15 cellular contexts compared by ENCODE assay signal in genomic region chr20:38110525-38111178, GRCh38. TPM values are rescaled to one million over a fixed set of nuclear protein-coding genes. Genes with fewer than 3 reads are reported as not detected.
A peak's percentile ranks its signal among the peaks of the same experiment; 100 is the strongest.
DNase-seq lines count a peak whose midpoint lies in the region; ATAC-seq and TF ChIP-seq lines count a peak whose summit lies in the region.
"Had no signal": no experiment of that assay in that cellular context is flagged by ENCODE, and none has a peak within 500 bp of the region (broad histone marks: within the 10 kb centered on the region; RNA-seq: fewer than 3 reads in every experiment).

No MANE protein-coding gene starts in this region.

- H3K36me3 Mint-ChIP-seq in endodermal cell (ENCODE audit: low read depth): no peaks in the 10 kb centered on the region
- no peaks in the 10 kb centered on the region for H3K36me3 Mint-ChIP-seq in osteocyte (ENCODE audit: unreplicated experiment)
- H3K36me3 Mint-ChIP-seq: activated naive CD4-positive, alpha-beta T cell treated with anti-CD3 and anti-CD28 coated beads, Interleukin-2, amount 50 U/mL, for 72 hours had no signal

- no peaks in the 10 kb centered on the region for H3K4me1 Mint-ChIP-seq in endodermal cell
- peaks cover 28% of the 10 kb centered on the region for H3K4me1 Mint-ChIP-seq in osteocyte (ENCODE audit: unreplicated experiment)

- H3K9me3 Mint-ChIP-seq in endodermal cell: no peaks in the 10 kb centered on the region
- H3K9me3 Mint-ChIP-seq in osteocyte (ENCODE audit: unreplicated experiment): no peaks in the 10 kb centered on the region
- H3K9me3 Mint-ChIP-seq: activated naive CD4-positive, alpha-beta T cell treated with anti-CD3 and anti-CD28 coated beads, Interleukin-2, amount 50 U/mL, for 72 hours; T-helper 2 cell treated with Interferon-gamma antibody and Interleukin-4, amounts not matched to agents 5 μg/mL and 100 μg/mL, for 36 hours had no signal

- H3K9me3 ChIP-seq in left ventricle myocardium inferior (replicated peaks) (no peaks in the 10 kb centered on the region), endodermal cell (ENCODE audit: control insufficient read depth, low read length) (no peaks in the 10 kb centered on the region), vagina (no peaks in the 10 kb centered on the region), BE2C (no peaks in the 10 kb centered on the region)

- peaks cover 55% of the 10 kb centered on the region for H3K4me1 ChIP-seq in left ventricle myocardium inferior
- H3K4me1 ChIP-seq in endodermal cell (ENCODE audit: control insufficient read depth, insufficient read depth, low read length): no peaks in the 10 kb centered on the region
- peaks cover 35% of the 10 kb centered on the region for H3K4me1 ChIP-seq in vagina
- peaks cover 37% of the 10 kb centered on the region for H3K4me1 ChIP-seq in BE2C

- H3K4me3 Mint-ChIP-seq in endodermal cell (no peak overlapping the region), osteocyte (ENCODE audit: unreplicated experiment) (no peak overlapping the region)
- H3K4me3 Mint-ChIP-seq: neural crest cell; T-helper 2 cell treated with Interferon-gamma antibody and Interleukin-4, amounts not matched to agents 5 μg/mL and 100 μg/mL, for 36 hours had no signal

- no peak for DNase-seq in left ventricle myocardium inferior
- no peak for DNase-seq in left cardiac atrium
- peak; percentile 34 for DNase-seq in endodermal cell
- no peak for DNase-seq in osteocyte (ENCODE audit: extremely low spot score, unreplicated experiment)
- DNase-seq in vagina (ENCODE audit: extremely low spot score in 2 of 2): peak in 1 of 2 donors; percentile 93
- no peak for DNase-seq in BE2C
- DNase-seq in Kasumi-1 (lab: John Stamatoyannopoulos, UW): no peak
- no peak for DNase-seq in SHP77 treated with DMSO at 0.1 percent for 48 hours (lab: John Stamatoyannopoulos, UW)
- DNase-seq: cortex of kidney, NCI-H2171 treated with DMSO at 0.1 percent for 48 hours had no signal

- TF ChIP-seq POLR2A in vagina (IDR thresholded peaks at IDR 0.05): no peak

- no peak overlapping the region for H3K27ac Mint-ChIP-seq in endodermal cell
- H3K27ac Mint-ChIP-seq in osteocyte (ENCODE audit: unreplicated experiment): peak overlapping the region; percentile 73
- H3K27ac Mint-ChIP-seq: activated naive CD4-positive, alpha-beta T cell treated with anti-CD3 and anti-CD28 coated beads, Interleukin-2, amount 50 U/mL, for 72 hours; T-helper 2 cell treated with Interferon-gamma antibody and Interleukin-4, amounts not matched to agents 5 μg/mL and 100 μg/mL, for 36 hours had no signal

- H3K27ac ChIP-seq in left ventricle myocardium inferior (replicated peaks) (peak overlapping the region; percentile 92), endodermal cell (ENCODE audit: low read depth, low read length) (no peak overlapping the region), vagina (peak overlapping the region; percentile 43)

- WGBS in endodermal cell (ENCODE audit: insufficient coverage in 1 of 2, insufficient read length in 1 of 2), 2 experiments: 92 to 99% methylated on average over 8 of the region's 8 CpGs

- H3K4me3 ChIP-seq in left ventricle myocardium inferior (no peak overlapping the region), endodermal cell (ENCODE audit: low read length) (no peak overlapping the region), vagina (no peak overlapping the region), BE2C (ENCODE audit: low read depth, low read length) (no peak overlapping the region)

- intact Hi-C loops in left ventricle myocardium inferior (cut with micrococcal nuclease) (no loop called here), left cardiac atrium (cut with DNase I) (no loop called here), vagina (cut with DNase I) (loop anchor here (2.0 to 5.0 kb wide), 2 partner anchors 33 to 238 kb away; no protein-coding TSS in a partner anchor)

- H3K27me3 ChIP-seq in left ventricle myocardium inferior (ENCODE audit: low read depth) (no peaks in the 10 kb centered on the region), endodermal cell (ENCODE audit: control insufficient read depth, insufficient read depth, low read length, poor library complexity, severe bottlenecking) (no peaks in the 10 kb centered on the region), vagina (no peaks in the 10 kb centered on the region), BE2C (no peaks in the 10 kb centered on the region)

- H3K27me3 Mint-ChIP-seq in endodermal cell (ENCODE audit: insufficient read depth) (no peaks in the 10 kb centered on the region), osteocyte (ENCODE audit: unreplicated experiment) (no peaks in the 10 kb centered on the region)

- TF ChIP-seq CTCF in left ventricle myocardium inferior (IDR thresholded peaks at IDR 0.05; ENCODE audit: borderline replicate concordance) (no peak), endodermal cell (conservative IDR thresholded peaks at IDR 0.05) (no peak), osteocyte (IDR thresholded peaks at IDR 0.05) (no peak), vagina (IDR thresholded peaks at IDR 0.05) (no peak), BE2C (IDR thresholded peaks at IDR 0.05; ENCODE audit: low read depth, low read length) (no peak)

- H3K36me3 ChIP-seq in left ventricle myocardium inferior (no peaks in the 10 kb centered on the region), endodermal cell (ENCODE audit: control insufficient read depth, insufficient read depth, low read length) (no peaks in the 10 kb centered on the region), vagina (no peaks in the 10 kb centered on the region), BE2C (no peaks in the 10 kb centered on the region)

- no peak overlapping the region for H3K9ac ChIP-seq in endodermal cell (ENCODE audit: extremely low read depth, low read length, poor library complexity, severe bottlenecking)

- no peak for ATAC-seq in left cardiac atrium
- ATAC-seq: activated naive CD4-positive, alpha-beta T cell treated with anti-CD3 and anti-CD28 coated beads, Interleukin-2, amount 50 U/mL, for 72 hours had no signal

RNA-seq across cellular contexts. Expression of gene TGM2, which starts 54.4 kb away (rescaled TPM):
- total RNA-seq in left ventricle myocardium inferior: 846 TPM
- 100 to 1,000 TPM; 383 to 695 TPM for total RNA-seq in left cardiac atrium
- total RNA-seq in endodermal cell: under 1 TPM; 0.27 to 0.37 TPM
- polyA plus RNA-seq in endodermal cell (2013, experiment 1 of 2): 3.4 TPM
- polyA plus RNA-seq in endodermal cell (2013, experiment 2 of 2): 2.1 TPM
- 29.2 and 32.7 TPM in 2 replicates for total RNA-seq in osteocyte
- 92.8 TPM for total RNA-seq in vagina
- polyA plus RNA-seq in BE2C (2012; ENCODE audit: insufficient read depth, insufficient read length, low read depth): 1.5 TPM
- total RNA-seq: activated CD8-positive, alpha-beta memory T cell treated with anti-CD3 and anti-CD28 coated beads for 36 hours; OCI-LY7 had no signal

Comparison
In these comparisons a context has a peak if more than half of its experiments do, and no peak if none do; other contexts are left out.
1. RNA of gene TGM2, which starts 54.4 kb away (total RNA-seq): 846 TPM in left ventricle myocardium inferior (single experiment), 383 to 695 TPM in left cardiac atrium, 92.8 TPM in vagina (single experiment) and 29.2 to 32.7 TPM in osteocyte; 0.27 to 0.37 TPM in endodermal cell; every median in the first group is over 10 times any median in the second.